1 cellular context compared by ENCODE assay signal in the genomic region with DNA sequence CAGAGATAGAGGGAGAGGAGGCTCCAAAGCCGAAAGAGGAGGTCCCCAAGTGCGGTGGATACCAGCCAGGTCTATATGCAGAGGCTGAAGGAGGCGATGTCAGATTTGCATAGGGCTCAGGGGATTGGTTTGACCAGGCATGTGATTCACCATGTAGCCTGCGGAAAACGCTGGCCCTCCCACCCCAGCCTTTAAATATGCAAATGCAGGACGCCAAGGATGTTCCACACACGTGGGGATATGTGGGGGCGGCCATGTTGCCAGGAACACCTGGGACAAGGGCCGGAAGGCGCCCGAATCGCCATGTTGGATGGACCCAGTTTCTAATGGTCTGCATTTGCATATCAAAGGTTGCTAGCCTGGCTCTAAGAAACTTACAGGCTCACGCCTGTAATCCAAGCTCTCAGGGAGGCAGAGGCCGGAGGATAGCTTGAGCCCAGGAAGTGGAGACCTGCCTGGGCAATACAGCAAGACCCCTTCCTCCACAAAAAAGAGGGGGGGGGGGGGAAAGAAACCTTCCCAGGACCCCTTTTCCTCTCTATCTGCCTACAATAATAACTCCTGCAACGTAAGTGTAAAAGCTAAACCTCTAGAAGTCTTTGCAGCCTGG.
TF ChIP-seq lines count a peak whose summit lies in the region.

No MANE protein-coding gene starts in this region.

TF ChIP-seq in WTC11, 78 proteins besides CTCF, POLR2A, EP300 and RAD21:
- TF ChIP-seq, protein P1, sequence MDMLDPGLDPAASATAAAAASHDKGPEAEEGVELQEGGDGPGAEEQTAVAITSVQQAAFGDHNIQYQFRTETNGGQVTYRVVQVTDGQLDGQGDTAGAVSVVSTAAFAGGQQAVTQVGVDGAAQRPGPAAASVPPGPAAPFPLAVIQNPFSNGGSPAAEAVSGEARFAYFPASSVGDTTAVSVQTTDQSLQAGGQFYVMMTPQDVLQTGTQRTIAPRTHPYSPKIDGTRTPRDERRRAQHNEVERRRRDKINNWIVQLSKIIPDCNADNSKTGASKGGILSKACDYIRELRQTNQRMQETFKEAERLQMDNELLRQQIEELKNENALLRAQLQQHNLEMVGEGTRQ (CRISPR knock-in tag; IDR thresholded peaks at IDR 0.05): peak; percentile 77
- TF ChIP-seq ZNF121 (CRISPR knock-in tag; IDR thresholded peaks at IDR 0.05): peak; percentile 97
- 0 out of 2 replicates have a peak, but pooled peaks have one; percentile 62 for TF ChIP-seq GTF2I (CRISPR knock-in tag; conservative IDR thresholded peaks at IDR 0.05)
- TF ChIP-seq, protein P2, sequence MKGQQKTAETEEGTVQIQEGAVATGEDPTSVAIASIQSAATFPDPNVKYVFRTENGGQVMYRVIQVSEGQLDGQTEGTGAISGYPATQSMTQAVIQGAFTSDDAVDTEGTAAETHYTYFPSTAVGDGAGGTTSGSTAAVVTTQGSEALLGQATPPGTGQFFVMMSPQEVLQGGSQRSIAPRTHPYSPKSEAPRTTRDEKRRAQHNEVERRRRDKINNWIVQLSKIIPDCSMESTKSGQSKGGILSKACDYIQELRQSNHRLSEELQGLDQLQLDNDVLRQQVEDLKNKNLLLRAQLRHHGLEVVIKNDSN (CRISPR knock-in tag; IDR thresholded peaks at IDR 0.05): peak; percentile 51; the same call in 1 of the 2 replicates
- TF ChIP-seq, protein P3, sequence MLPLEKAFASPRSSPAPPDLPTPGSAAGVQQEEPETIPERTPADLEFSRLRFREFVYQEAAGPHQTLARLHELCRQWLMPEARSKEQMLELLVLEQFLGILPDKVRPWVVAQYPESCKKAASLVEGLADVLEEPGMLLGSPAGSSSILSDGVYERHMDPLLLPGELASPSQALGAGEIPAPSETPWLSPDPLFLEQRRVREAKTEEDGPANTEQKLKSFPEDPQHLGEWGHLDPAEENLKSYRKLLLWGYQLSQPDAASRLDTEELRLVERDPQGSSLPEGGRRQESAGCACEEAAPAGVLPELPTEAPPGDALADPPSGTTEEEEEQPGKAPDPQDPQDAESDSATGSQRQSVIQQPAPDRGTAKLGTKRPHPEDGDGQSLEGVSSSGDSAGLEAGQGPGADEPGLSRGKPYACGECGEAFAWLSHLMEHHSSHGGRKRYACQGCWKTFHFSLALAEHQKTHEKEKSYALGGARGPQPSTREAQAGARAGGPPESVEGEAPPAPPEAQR (CRISPR knock-in tag; IDR thresholded peaks at IDR 0.05): no peak
